8 cellular contexts compared by ENCODE assay signal in the genomic region with DNA sequence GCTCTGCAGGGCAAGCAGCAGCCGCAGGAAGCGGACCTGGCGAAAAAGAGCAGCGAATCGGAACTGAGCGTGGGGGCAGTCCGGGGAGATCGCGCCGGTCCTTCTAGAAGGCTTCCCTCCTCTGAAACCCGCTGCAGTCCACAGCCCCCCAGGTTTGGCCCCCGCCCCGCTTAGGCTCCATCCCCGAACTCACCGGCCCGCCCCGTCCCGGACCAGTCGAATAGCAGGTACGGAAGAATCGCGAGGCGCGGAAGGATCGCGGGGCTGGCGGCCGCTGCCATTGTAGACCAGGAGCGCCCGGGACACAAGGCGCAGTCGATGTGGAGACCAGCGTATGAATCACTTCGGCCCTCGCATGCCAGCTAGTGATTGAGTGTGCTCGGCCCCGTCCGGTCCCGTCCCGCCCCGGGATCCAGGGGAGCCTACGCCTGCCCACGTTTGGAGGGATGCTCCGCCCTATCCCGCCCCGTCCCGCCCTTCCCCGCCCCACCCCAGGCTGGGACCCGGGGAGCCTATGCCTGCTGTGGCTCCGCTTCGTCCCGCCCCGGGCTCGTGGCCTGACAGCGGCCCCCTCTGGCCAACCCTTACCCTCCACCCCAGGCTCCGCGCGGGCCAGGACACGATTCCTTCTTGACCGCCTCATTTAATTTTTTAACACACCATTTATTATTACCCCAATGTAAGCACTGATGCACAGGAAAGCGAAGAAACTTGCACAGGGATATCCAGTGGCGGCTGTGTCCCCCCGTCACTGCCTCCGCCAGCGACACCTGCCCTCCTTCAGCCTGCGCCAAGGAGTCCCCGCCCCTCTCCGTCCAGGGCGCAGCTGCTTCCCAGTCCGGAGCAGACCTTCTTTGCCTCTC. TPM values are rescaled to one million over a fixed set of nuclear protein-coding genes. Genes with fewer than 3 reads are reported as not detected.
A peak's percentile ranks its signal among the peaks of the same experiment; 100 is the strongest.
DNase-seq lines count a peak whose midpoint lies in the region; ATAC-seq and TF ChIP-seq lines count a peak whose summit lies in the region.

A gene (minus strand): TSS at position 336 of the 863 bp plus-strand sequence. CDS start 55 bp downstream, at position 281.

- peaks cover 13% of the 10 kb centered on the region; the same call in 1 of the 2 replicates for H3K9me1 ChIP-seq in IMR-90 (ENCODE audit: insufficient read depth, low read length)

- H4K20me1 ChIP-seq in IMR-90 (ENCODE audit: insufficient read depth, low read length), result no peaks in the 10 kb centered on the region

- no peak within 1 kb of the TSS; the same call in 1 of the 2 replicates for H4K5ac ChIP-seq in IMR-90 (ENCODE audit: low read depth, low read length)

- TF ChIP-seq POLR2A in IMR-90 (IDR thresholded peaks at IDR 0.05; ENCODE audit: low read depth, low read length), result peak; percentile 73
- peak; percentile 36 to 84 for TF ChIP-seq POLR2A in adrenal gland (IDR thresholded peaks at IDR 0.05)
- TF ChIP-seq POLR2A in heart left ventricle (IDR thresholded peaks at IDR 0.05), result peak in 1 of 2 donors; percentile 80

- no TSS peak for BruUV-seq in IMR-90 (replicated peaks; lab: Mats Ljungman, UMichigan)

- peak; percentile 36 for TF ChIP-seq RAD21 in IMR-90 (IDR thresholded peaks at IDR 0.05; ENCODE audit: low read length)

- dilution Hi-C loops in IMR-90 (cut with HindIII; ENCODE audit: low sequenced_read_pairs, unreplicated experiment), result no loop called here

- no peak within 1 kb of the TSS for H2BK20ac ChIP-seq in IMR-90 (ENCODE audit: low read depth, low read length)

- peak within 1 kb of the TSS; percentile 83 for H3K4me3 Mint-ChIP-seq in CD8-positive, alpha-beta T cell
- H3K4me3 Mint-ChIP-seq in type B pancreatic cell, result peak within 1 kb of the TSS; percentile 92

- H3K4ac ChIP-seq in IMR-90 (ENCODE audit: low read depth, low read length), result peak within 1 kb of the TSS; percentile 65

- peak within 1 kb of the TSS; percentile 97 for H2AFZ ChIP-seq in IMR-90 (replicated peaks; ENCODE audit: low read length, poor library complexity)

- no peak for TF ChIP-seq CTCF in CD8-positive, alpha-beta T cell (IDR thresholded peaks at IDR 0.05)
- TF ChIP-seq CTCF in IMR-90 (conservative IDR thresholded peaks at IDR 0.05; ENCODE audit: low read depth, low read length) (peak; percentile 56), adrenal gland (IDR thresholded peaks at IDR 0.05) (peak; percentile 32 to 61 (median 48)), heart left ventricle (IDR thresholded peaks at IDR 0.05) (peak; percentile 21 to 71 (median 53)), type B pancreatic cell (conservative IDR thresholded peaks at IDR 0.05) (peak; percentile 72)

- H4K8ac ChIP-seq in IMR-90 (ENCODE audit: low read depth in 2 of 2, low read length in 2 of 2), result peak within 1 kb of the TSS; percentile 21 to 66; a peak in 2 of 4 replicates

- H3K56ac ChIP-seq in IMR-90 (ENCODE audit: extremely low read depth, insufficient read depth, low read length), result 0 out of 2 replicates have a peak within 1 kb of the TSS, but pooled peaks have one; percentile 12

- CTCF ChIA-PET in CD8-positive, alpha-beta T cell (lab: Charles Lee), result no interaction called here
- CTCF ChIA-PET in IMR-90 (lab: Yijun Ruan, JAX), result interaction anchor here (0.8 kb wide), 1 partner anchor 13 kb away, joined by 4 read pairs; no protein-coding TSS in a partner anchor

- peak; percentile 26 to 72 (median 55) for DNase-seq in CD8-positive, alpha-beta T cell
- peak; percentile 93 for DNase-seq in IMR-90
- peak; percentile 84 to 93 for DNase-seq in SW 1271 (lab: John Stamatoyannopoulos, UW)
- DNase-seq in adrenal gland, result peak; percentile 93 to 96 (median 95)
- peak; percentile 84 to 95 (median 87) for DNase-seq in heart left ventricle
- peak; percentile 33 to 94 (median 68) for DNase-seq in posterior cingulate gyrus
- DNase-seq in type B pancreatic cell (ENCODE audit: extremely low spot score, unreplicated experiment), result peak; percentile 83

- peak within 1 kb of the TSS; percentile 65 for H3K9ac ChIP-seq in IMR-90 (ENCODE audit: low read depth, low read length)

- peak within 1 kb of the TSS; percentile 88 for H3K14ac ChIP-seq in IMR-90 (replicated peaks; ENCODE audit: low read depth, low read length)

- POLR2A ChIA-PET in CD8-positive, alpha-beta T cell (lab: Charles Lee), result no interaction called here
- POLR2A ChIA-PET in IMR-90 (lab: Charles Lee; ENCODE audit: unreplicated experiment), result interaction anchor here (0.5 kb wide), 2 partner anchors 804 to 1406 kb away, joined by 5 to 7 read pairs; no protein-coding TSS in a partner anchor

- H3K36me3 Mint-ChIP-seq in CD8-positive, alpha-beta T cell, result no peaks in the 10 kb centered on the region
- H3K36me3 Mint-ChIP-seq in type B pancreatic cell, result peaks cover 6% of the 10 kb centered on the region

- peak within 1 kb of the TSS; percentile 54 for H2BK5ac ChIP-seq in IMR-90 (ENCODE audit: low read depth, low read length, poor library complexity, severe bottlenecking)

- H3K18ac ChIP-seq in IMR-90 (ENCODE audit: low read depth, low read length), result peak within 1 kb of the TSS; percentile 12; the same call in 1 of the 2 replicates

- H3K27ac ChIP-seq in CD8-positive, alpha-beta T cell (ENCODE audit: low read depth, low read length), result no peak within 1 kb of the TSS
- H3K27ac ChIP-seq in IMR-90 (ENCODE audit: insufficient read depth, low read length), result peak within 1 kb of the TSS; percentile 63
- peak within 1 kb of the TSS in 4 of 5 donors; percentile 32 to 80 (median 64) for H3K27ac ChIP-seq in adrenal gland
- peak within 1 kb of the TSS in 5 of 12 donors; percentile 9 to 57 (median 39) for H3K27ac ChIP-seq in heart left ventricle

- in situ Hi-C loops in IMR-90 (cut with MboI; ENCODE audit: low sequenced_read_pairs), result no loop called here

- no peaks in the 10 kb centered on the region for H3K27me3 ChIP-seq in CD8-positive, alpha-beta T cell (ENCODE audit: insufficient read depth, low read length)
- H3K27me3 ChIP-seq in IMR-90 (ENCODE audit: control insufficient read depth, insufficient read depth, low read length) (peaks cover 1% of the 10 kb centered on the region; the same call in 1 of the 2 replicates), adrenal gland (no peaks in the 10 kb centered on the region), heart left ventricle (peaks cover 0 to 2% (median 0%) of the 10 kb centered on the region in 9 donors)

- H3K23ac ChIP-seq in IMR-90 (ENCODE audit: low read depth, low read length), result peak within 1 kb of the TSS; percentile 77

- H3K79me1 ChIP-seq in IMR-90 (ENCODE audit: low read depth in 1 of 2, low read length in 2 of 2), result peaks cover 7 to 14% of the 10 kb centered on the region in 2 experiments; a peak in 3 of 4 replicates

- peaks cover 8% of the 10 kb centered on the region for H3K27me3 Mint-ChIP-seq in CD8-positive, alpha-beta T cell (ENCODE audit: low read depth)
- H3K27me3 Mint-ChIP-seq in type B pancreatic cell, result peaks cover 7% of the 10 kb centered on the region

- no peaks in the 10 kb centered on the region for H3K36me3 ChIP-seq in CD8-positive, alpha-beta T cell (ENCODE audit: insufficient read depth, low read length)
- H3K36me3 ChIP-seq in IMR-90 (ENCODE audit: control insufficient read depth, insufficient read depth, low read length) (peaks cover 5% of the 10 kb centered on the region; the same call in 1 of the 2 replicates), adrenal gland (replicated peaks in 1 of 2) (no peaks in the 10 kb centered on the region), heart left ventricle (no peaks in the 10 kb centered on the region)

- H2AK9ac ChIP-seq in IMR-90 (replicated peaks; ENCODE audit: low read depth, low read length, poor library complexity), result peak within 1 kb of the TSS; percentile 82

- H2AK5ac ChIP-seq in IMR-90 (ENCODE audit: low read depth, low read length), result no peak within 1 kb of the TSS

- WGBS in IMR-90 (ENCODE audit: extremely low coverage in 2 of 2, insufficient read length in 1 of 2), 2 experiments, result 0% methylated on average over 37 of the region's 70 CpGs; no CpG with 5 or more reads in 1 of the 2 experiments
- WGBS in adrenal gland, 4 donors, result 3 to 24% (median 6%) methylated on average over 12 to 69 of the region's 70 CpGs
- WGBS in heart left ventricle, 4 donors, result 4 to 16% (median 6%) methylated on average over 37 to 70 of the region's 70 CpGs

- no peak within 1 kb of the TSS for H3K27ac Mint-ChIP-seq in CD8-positive, alpha-beta T cell
- peak within 1 kb of the TSS; percentile 83 for H3K27ac Mint-ChIP-seq in type B pancreatic cell

- H3K9me3 Mint-ChIP-seq in CD8-positive, alpha-beta T cell, result no peaks in the 10 kb centered on the region
- no peaks in the 10 kb centered on the region for H3K9me3 Mint-ChIP-seq in type B pancreatic cell

- peak; percentile 78 for ATAC-seq in CD8-positive, alpha-beta T cell
- ATAC-seq in GM21360 (IDR thresholded peaks at IDR 0.05; ENCODE audit: unreplicated experiment) (peak; percentile 81), IMR-90 (ENCODE audit: low read depth) (peak; percentile 98), heart left ventricle (peak; percentile 94 to 97 (median 96))

- intact Hi-C loops in CD8-positive, alpha-beta T cell (cut with DNase I, micrococcal nuclease), result loop anchor here (2.0 to 5.0 kb wide), 2 partner anchors 64 to 137 kb away; no protein-coding TSS in a partner anchor
- intact Hi-C loops in IMR-90 (cut with micrococcal nuclease) (loop anchor here (2.0 kb wide), 1 partner anchor 134 kb away; no protein-coding TSS in a partner anchor), adrenal gland (cut with DNase I) (no loop called here), heart left ventricle (cut with DNase I) (no loop called here), posterior cingulate gyrus (cut with DNase I) (no loop called here)

- no peaks in the 10 kb centered on the region for H3K9me3 ChIP-seq in CD8-positive, alpha-beta T cell (ENCODE audit: low read length)
- H3K9me3 ChIP-seq in IMR-90 (ENCODE audit: control insufficient read depth, insufficient read depth, low read length) (no peaks in the 10 kb centered on the region), adrenal gland (replicated peaks in 1 of 3) (no peaks in the 10 kb centered on the region), heart left ventricle (no peaks in the 10 kb centered on the region)

- H3K4me1 Mint-ChIP-seq in CD8-positive, alpha-beta T cell (ENCODE audit: low read depth), result peaks cover 14% of the 10 kb centered on the region
- H3K4me1 Mint-ChIP-seq in type B pancreatic cell (ENCODE audit: unreplicated experiment), result peaks cover 19% of the 10 kb centered on the region

- peak within 1 kb of the TSS; percentile 92 for H3K4me2 ChIP-seq in IMR-90 (ENCODE audit: low read depth, low read length)

- no peak within 1 kb of the TSS for H2BK120ac ChIP-seq in IMR-90 (ENCODE audit: low read depth, low read length)

- H2BK15ac ChIP-seq in IMR-90 (ENCODE audit: low read depth, low read length), result no peak within 1 kb of the TSS

- peak within 1 kb of the TSS; percentile 85 for H3K4me3 ChIP-seq in CD8-positive, alpha-beta T cell (ENCODE audit: low read depth, low read length)
- H3K4me3 ChIP-seq in IMR-90 (ENCODE audit: insufficient read depth, low read depth, low read length) (peak within 1 kb of the TSS; percentile 70), adrenal gland (peak within 1 kb of the TSS; percentile 58 to 74 (median 68)), heart left ventricle (peak within 1 kb of the TSS; percentile 18 to 80 (median 70))

- H4K91ac ChIP-seq in IMR-90 (ENCODE audit: insufficient read depth, low read depth, low read length), result peak within 1 kb of the TSS; percentile 21; the same call in 1 of the 2 replicates

- peaks cover 6% of the 10 kb centered on the region for H3K4me1 ChIP-seq in CD8-positive, alpha-beta T cell (ENCODE audit: insufficient read depth, low read length)
- H3K4me1 ChIP-seq in IMR-90 (ENCODE audit: control insufficient read depth, insufficient read depth, low read length), result peaks cover 4% of the 10 kb centered on the region; the same call in 1 of the 2 replicates
- H3K4me1 ChIP-seq in adrenal gland (replicated peaks in 1 of 2), result peaks cover 0 to 6% of the 10 kb centered on the region in 2 donors
- H3K4me1 ChIP-seq in heart left ventricle, result peaks cover 0 to 13% (median 4%) of the 10 kb centered on the region in 12 donors

RNA-seq across cellular contexts. Expression of the gene that starts here (rescaled TPM):
- 1 to 10 TPM; 1.5 to 1.8 TPM for total RNA-seq in CD8-positive, alpha-beta T cell
- total RNA-seq in IMR-90 (2012; rRNA removed) (35.1 and 43.0 TPM in 2 replicates), adrenal gland (10 to 100 TPM in 2 of 8 donors, 1 to 10 TPM in 6; 2.5 to 15.6 (median 5.1) TPM), heart left ventricle (1 to 10 TPM in 6 of 9 donors, under 1 TPM in 3; 0.72 to 1.8 (median 1.3) TPM), type B pancreatic cell (ENCODE audit: low replicate concordance) (4.4 and 12.4 TPM in 2 replicates)
- polyA plus RNA-seq in IMR-90 (2012; rRNA removed) (11.1 and 13.2 TPM in 2 replicates), adrenal gland (1 to 10 TPM in 2 of 3 donors, under 1 TPM in 1; 0.17 to 8.6 (median 1.0) TPM), heart left ventricle (1 to 10 TPM in 1 of 2 donors, not detected in 1; 3.6 TPM)
- polyA plus RNA-seq in IMR-90 (2012; cell fraction: cytosol; rRNA removed), result 7.0 and 19.2 TPM in 2 replicates
- polyA plus RNA-seq in IMR-90 (2012; cell fraction: nucleus; rRNA removed; ENCODE audit: low replicate concordance), result 2.7 and 5.6 TPM in 2 replicates

Comparison
In these comparisons a context has a peak if more than half of its experiments do, and no peak if none do; other contexts are left out.
1. intact Hi-C loops: an anchor here in CD8-positive, alpha-beta T cell (2.0 to 5.0 kb wide) and IMR-90 (2.0 kb wide); none called in adrenal gland, heart left ventricle and posterior cingulate gyrus.